In the genomic region with DNA sequence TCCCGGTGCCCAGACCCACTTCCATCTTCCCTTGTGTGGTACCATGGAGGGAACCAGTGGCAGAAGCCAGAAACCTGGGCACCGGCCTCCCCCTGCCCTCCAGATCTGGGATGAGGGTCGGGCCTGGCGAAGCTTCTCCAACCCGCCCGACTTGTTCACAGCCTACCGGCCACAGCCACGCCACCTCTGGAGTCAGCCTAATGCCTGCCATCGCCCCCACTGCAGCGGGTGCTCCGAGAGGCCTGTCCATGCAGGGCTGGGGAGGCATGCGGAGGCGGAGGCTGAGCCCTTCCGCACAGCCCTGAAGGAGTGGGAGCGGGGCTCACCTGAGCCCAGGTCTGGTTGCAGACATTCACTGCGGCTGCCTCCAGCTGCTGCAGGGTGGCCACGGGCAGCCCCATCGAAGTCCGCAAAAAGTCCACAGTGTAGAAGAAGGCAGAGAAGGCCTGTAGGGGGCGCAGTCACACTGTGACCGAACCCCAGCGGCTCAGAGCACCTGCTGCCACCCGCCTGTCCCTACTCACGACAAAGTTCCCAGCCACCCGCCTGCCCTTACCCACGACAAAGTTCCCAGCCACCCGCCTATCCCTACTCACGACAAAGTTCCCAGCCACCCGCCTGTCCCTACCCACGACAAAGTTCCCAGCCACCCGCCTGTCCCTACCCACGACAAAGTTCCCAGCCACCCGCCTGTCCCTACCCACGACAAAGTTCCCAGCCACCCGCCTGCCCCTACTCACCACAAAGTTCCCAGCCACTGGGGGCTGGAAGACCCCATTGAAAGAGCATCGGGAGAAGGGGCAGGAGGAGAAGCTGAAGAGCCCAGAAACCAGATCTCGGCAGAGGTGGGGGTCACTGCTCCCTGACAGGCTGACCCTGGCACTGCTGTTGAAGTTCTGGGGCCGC, we compare ENCODE assay signal across 9 cellular contexts. TPM values are rescaled to one million over a fixed set of nuclear protein-coding genes. Genes with fewer than 3 reads are reported as not detected.
DNase-seq lines count a peak whose midpoint lies in the region; ATAC-seq and TF ChIP-seq lines count a peak whose summit lies in the region.
"Had no signal": no experiment of that assay in that cellular context is flagged by ENCODE, and none has a peak within 500 bp of the region (broad histone marks: within the 10 kb centered on the region; RNA-seq: fewer than 3 reads in every experiment).

No MANE protein-coding gene starts in this region.

- H3K9me3 ChIP-seq in Karpas-422 (ENCODE audit: low read length) (no peaks in the 10 kb centered on the region), tibial artery (no peaks in the 10 kb centered on the region)

- H2AFZ ChIP-seq in Karpas-422 (ENCODE audit: low read length) = no peak overlapping the region

- intact Hi-C loops in tibial artery (cut with DNase I; ENCODE audit: low total_unique reads) = no loop called here

- H3K9ac ChIP-seq in Karpas-422 (ENCODE audit: low read length) = no peak overlapping the region

- H3K79me2 ChIP-seq in Karpas-422 (ENCODE audit: low read length) = no peaks in the 10 kb centered on the region

- ATAC-seq in HG03175 (IDR thresholded peaks at IDR 0.05; ENCODE audit: unreplicated experiment) = no peak

- H3K36me3 Mint-ChIP-seq in brain = no peaks in the 10 kb centered on the region

- H3K27ac ChIP-seq in Karpas-422 (ENCODE audit: low read length) = no peak overlapping the region
- no peak overlapping the region for H3K27ac ChIP-seq in tibial artery

- H3K27me3 ChIP-seq in Karpas-422 (ENCODE audit: low read length) (no peaks in the 10 kb centered on the region), tibial artery (peaks cover 6 to 79% of the 10 kb centered on the region in 2 donors)

- H3K4me1 Mint-ChIP-seq in brain = peaks cover 14% of the 10 kb centered on the region

- H3K27ac Mint-ChIP-seq in brain = peak overlapping the region in 1 of 5 experiments; percentile 32

- H3K27me3 Mint-ChIP-seq in brain = peaks cover 49% of the 10 kb centered on the region

- peak overlapping the region in 2 of 5 experiments; percentile 24 to 55 for H3K4me3 Mint-ChIP-seq in brain

- no peaks in the 10 kb centered on the region for H3K9me3 Mint-ChIP-seq in brain

- H3K36me3 ChIP-seq in Karpas-422 (ENCODE audit: insufficient read depth, low read length) (no peaks in the 10 kb centered on the region), tibial artery (no peaks in the 10 kb centered on the region)

- H4K20me1 ChIP-seq in Karpas-422 (ENCODE audit: insufficient read depth, low read depth, low read length) = 0 out of 2 replicates have a peak, but pooled peaks cover 3% of the 10 kb centered on the region

- DNase-seq in DMS53 (lab: John Stamatoyannopoulos, UW) (peak; percentile 92), Karpas-422 (peak; percentile 87), SK-N-DZ (ENCODE audit: low spot score) (peak; percentile 60), medulla oblongata (ENCODE audit: extremely low spot score) (peak; percentile 67), tibial artery (no peak), cerebellum (ENCODE audit: low spot score) (no peak)

- H3K4me1 ChIP-seq in Karpas-422 (ENCODE audit: low read length) (no peaks in the 10 kb centered on the region), tibial artery (peaks cover 0 to 52% (median 28%) of the 10 kb centered on the region in 4 donors)

- TF ChIP-seq CTCF in brain (conservative IDR thresholded peaks at IDR 0.05) (peak; percentile 61 to 71), tibial artery (IDR thresholded peaks at IDR 0.05) (peak; percentile 12 to 22)

- no peak overlapping the region for H3K4me2 ChIP-seq in Karpas-422 (ENCODE audit: low read depth, low read length, poor library complexity, severe bottlenecking)

- no peaks in the 10 kb centered on the region for H3K9me2 ChIP-seq in Karpas-422 (replicated peaks; ENCODE audit: insufficient read depth, low read length)

- H3K4me3 ChIP-seq in Karpas-422 (ENCODE audit: low read length) (no peak overlapping the region), tibial artery (no peak overlapping the region)

RNA-seq across cellular contexts. Expression of a gene that starts 3.8 kb away (rescaled TPM):
- not detected in 2 replicates for total RNA-seq in Karpas-422 (2014; rRNA removed; shearing (Covaris generic); ENCODE audit: low replicate concordance)
- 34.3 and 47.9 TPM in 2 replicates for polyA plus RNA-seq in SK-N-DZ (2014; cell fraction: cytosol; rRNA removed)
- polyA plus RNA-seq in SK-N-DZ (2014; cell fraction: nucleus; rRNA removed) = 420 and 583 TPM in 2 replicates
- polyA plus RNA-seq in brain (ENCODE audit: insufficient read depth, low read depth, low replicate concordance) = 210 TPM
- 24.0 TPM for total RNA-seq in cerebellum

RNA-seq across cellular contexts. Expression of a gene that starts 4.1 kb away (rescaled TPM):
- not detected in 2 replicates for total RNA-seq in Karpas-422 (2014; rRNA removed; shearing (Covaris generic); ENCODE audit: low replicate concordance)
- polyA plus RNA-seq in SK-N-DZ (2014; cell fraction: cytosol; rRNA removed) = not detected in 2 replicates
- polyA plus RNA-seq in SK-N-DZ (2014; cell fraction: nucleus; rRNA removed) = 1.2 TPM in 1 of 2 replicates, not detected in the other
- 66.8 TPM for polyA plus RNA-seq in brain (ENCODE audit: insufficient read depth, low read depth, low replicate concordance)
- total RNA-seq in cerebellum = 0.45 TPM
- total RNA-seq: mononuclear cell had no signal

RNA-seq across cellular contexts. Expression of a gene that starts 17.9 kb away (rescaled TPM):
- total RNA-seq in Karpas-422 (2014; rRNA removed; shearing (Covaris generic); ENCODE audit: low replicate concordance) = not detected in 2 replicates
- polyA plus RNA-seq in SK-N-DZ (2014; cell fraction: cytosol; rRNA removed) = 0.22 TPM in 1 of 2 replicates, not detected in the other
- polyA plus RNA-seq in SK-N-DZ (2014; cell fraction: nucleus; rRNA removed) = 0.15 TPM in 2 replicates
- polyA plus RNA-seq in brain (ENCODE audit: insufficient read depth, low read depth, low replicate concordance) = not detected
- total RNA-seq in cerebellum = 0.09 TPM

RNA-seq across cellular contexts. Expression of a gene that starts 20.6 kb away (rescaled TPM):
- total RNA-seq in Karpas-422 (2014; rRNA removed; shearing (Covaris generic); ENCODE audit: low replicate concordance) = 18.6 and 53.2 TPM in 2 replicates
- polyA plus RNA-seq in SK-N-DZ (2014; cell fraction: cytosol; rRNA removed) = 58.9 and 76.5 TPM in 2 replicates
- polyA plus RNA-seq in SK-N-DZ (2014; cell fraction: nucleus; rRNA removed) = 89.1 and 125 TPM in 2 replicates
- polyA plus RNA-seq in brain (ENCODE audit: insufficient read depth, low read depth, low replicate concordance) = 65.8 TPM
- 4.7 TPM for total RNA-seq in cerebellum

RNA-seq across cellular contexts. Expression of a gene that starts 21.8 kb away (rescaled TPM):
- total RNA-seq in Karpas-422 (2014; rRNA removed; shearing (Covaris generic); ENCODE audit: low replicate concordance) = 2.4 and 6.4 TPM in 2 replicates
- polyA plus RNA-seq in SK-N-DZ (2014; cell fraction: cytosol; rRNA removed) = 13.0 and 16.4 TPM in 2 replicates
- polyA plus RNA-seq in SK-N-DZ (2014; cell fraction: nucleus; rRNA removed) = 89.2 and 146 TPM in 2 replicates
- 283 TPM for polyA plus RNA-seq in brain (ENCODE audit: insufficient read depth, low read depth, low replicate concordance)
- total RNA-seq in cerebellum = 29.0 TPM

Comparison
In these comparisons a context has a peak if more than half of its experiments do, and no peak if none do; other contexts are left out.
1. DNase-seq: peak in DMS53 (single experiment), Karpas-422 (single experiment), SK-N-DZ (single experiment) and medulla oblongata (single experiment); none in tibial artery (0 of 2) and cerebellum (single experiment).
2. RNA of a gene that starts 3.8 kb away (total RNA-seq): 24.0 TPM in cerebellum (single experiment); not detected in Karpas-422; every median in the first group is over 10 times any median in the second.